ENCODE assay signal across 10 cellular contexts in the genomic region with DNA sequence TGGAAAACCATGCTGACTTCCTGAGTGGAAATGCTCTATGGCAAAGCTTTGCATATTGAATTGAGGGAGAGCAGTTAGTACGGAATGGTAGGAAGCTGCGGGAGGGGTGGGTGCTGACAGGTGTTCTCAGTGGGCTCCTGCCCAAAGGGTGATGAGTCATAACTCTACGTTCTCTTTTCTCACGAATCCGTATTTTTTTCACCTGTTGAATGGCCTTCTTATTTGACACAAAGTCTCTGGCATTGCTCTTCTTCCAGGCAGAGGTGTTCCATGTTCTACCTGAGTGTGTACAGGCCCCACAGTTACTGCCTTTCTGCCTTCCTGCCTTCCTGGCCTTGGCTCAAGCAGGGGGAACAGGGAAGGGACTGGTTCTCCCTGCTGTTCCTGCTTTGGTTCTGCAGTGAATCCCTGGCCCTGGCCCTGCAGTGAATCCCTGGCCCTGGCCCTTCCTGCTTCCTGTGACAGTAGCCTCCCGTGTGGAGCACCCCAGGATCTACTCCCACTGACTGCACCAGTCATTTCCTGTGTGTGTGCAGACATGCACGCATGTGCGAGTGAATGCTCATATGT. TPM values are rescaled to one million over a fixed set of nuclear protein-coding genes. Genes with fewer than 3 reads are reported as not detected.
A peak's percentile ranks its signal among the peaks of the same experiment; 100 is the strongest.
DNase-seq lines count a peak whose midpoint lies in the region; ATAC-seq and TF ChIP-seq lines count a peak whose summit lies in the region.
"Had no signal": no experiment of that assay in that cellular context is flagged by ENCODE, and none has a peak within 500 bp of the region (broad histone marks: within the 10 kb centered on the region; RNA-seq: fewer than 3 reads in every experiment).

No MANE protein-coding gene starts in this region.

- DNase-seq in GM12864 (ENCODE audit: low read depth) (no peak), mesenteric fat pad (ENCODE audit: low spot score) (peak; percentile 75), adrenal gland (no peak), activated gamma-delta T cell treated with Interleukin-2 at 50 U/mL for 16 hours (no peak), KBM-7 (no peak)
- DNase-seq: RPMI8226 had no signal

- peak; percentile 43 for ATAC-seq in HG02678 (IDR thresholded peaks at IDR 0.05; ENCODE audit: unreplicated experiment)
- no peak for ATAC-seq in HG03342 (IDR thresholded peaks at IDR 0.05; ENCODE audit: unreplicated experiment)

- intact Hi-C loops in adrenal gland (cut with DNase I): loop anchor here in 1 of 2 donors (10.0 kb wide), 1 partner anchor 62 kb away; no protein-coding TSS in a partner anchor

- peaks cover 0 to 7% of the 10 kb centered on the region in 2 donors for H3K4me1 ChIP-seq in adrenal gland (replicated peaks in 1 of 2)

- in situ Hi-C loops in KBM-7 (cut with MboI; ENCODE audit: low pct_unique_long_range_greater_than_20kb, low sequenced_read_pairs): loop anchor here (25.0 kb wide), 1 partner anchor 314 kb away; no protein-coding TSS in a partner anchor

- H3K27ac ChIP-seq in angular gyrus (ENCODE audit: low read depth, low read length): peak overlapping the region; percentile 78
- H3K27ac ChIP-seq in adrenal gland: no peak overlapping the region
- H3K27ac ChIP-seq: thoracic aorta had no signal

- peaks cover 0 to 19% of the 10 kb centered on the region in 2 donors for H3K36me3 ChIP-seq in adrenal gland (replicated peaks in 1 of 2)

- TF ChIP-seq CTCF in GM12864 (IDR thresholded peaks at IDR 0.05; ENCODE audit: low read depth, low read length, missing control alignments): no peak
- TF ChIP-seq CTCF in adrenal gland (IDR thresholded peaks at IDR 0.05): no peak

- TF ChIP-seq POLR2A in adrenal gland (IDR thresholded peaks at IDR 0.05): no peak

- H3K27me3 ChIP-seq in adrenal gland: no peaks in the 10 kb centered on the region

- 64 to 76% (median 69%) methylated on average over 8 of the region's 8 CpGs for WGBS in adrenal gland, 4 donors

- H3K4me3 ChIP-seq in GM12864 (ENCODE audit: low read depth, low read length) (peak overlapping the region; percentile 18), adrenal gland (no peak overlapping the region)
- H3K4me3 ChIP-seq: thoracic aorta had no signal

- no peaks in the 10 kb centered on the region for H3K9me3 ChIP-seq in adrenal gland (replicated peaks in 1 of 3)
- H3K9me3 ChIP-seq: thoracic aorta had no signal

RNA-seq across cellular contexts. Expression of a gene that starts 31.9 kb away (rescaled TPM):
- 38.3 TPM for total RNA-seq in mesenteric fat pad
- 10 to 100 TPM; 24.6 to 38.1 (median 28.8) TPM for total RNA-seq in adrenal gland
- 10 to 100 TPM; 13.1 to 20.1 (median 18.7) TPM for polyA plus RNA-seq in adrenal gland
